In genomic region chr17:57112994-57113393, GRCh38 we compare ENCODE assay signal across 1 cellular context.
TF ChIP-seq lines count a peak whose summit lies in the region.

No MANE protein-coding gene starts in this region.

TF ChIP-seq in H1, 55 proteins besides CTCF, POLR2A, EP300 and RAD21 (continued from another document):
- no peak for TF ChIP-seq CTBP2 (IDR thresholded peaks at IDR 0.05; ENCODE audit: borderline replicate concordance, insufficient read depth, insufficient read length, low read length)
- no peak for TF ChIP-seq CEBPB (IDR thresholded peaks at IDR 0.05; ENCODE audit: low read depth, low read length)
- TF ChIP-seq BCL11A (IDR thresholded peaks at IDR 0.05; ENCODE audit: low read depth in 2 of 2, low read length in 2 of 2) = no peak
- TF ChIP-seq CREB1 (IDR thresholded peaks at IDR 0.05) = no peak
- TF ChIP-seq PHF8 (conservative IDR thresholded peaks at IDR 0.05; ENCODE audit: low read depth, low read length) = no peak
- no peak for TF ChIP-seq CHD7 (IDR thresholded peaks at IDR 0.05; ENCODE audit: insufficient replicate concordance, low read length)
- TF ChIP-seq TBP (IDR thresholded peaks at IDR 0.05; ENCODE audit: low read depth, low read length) = no peak
- no peak for TF ChIP-seq ATF3 (IDR thresholded peaks at IDR 0.05; ENCODE audit: insufficient read depth, low read depth, low read length)
